8 cellular contexts compared by ENCODE assay signal in the genomic region with DNA sequence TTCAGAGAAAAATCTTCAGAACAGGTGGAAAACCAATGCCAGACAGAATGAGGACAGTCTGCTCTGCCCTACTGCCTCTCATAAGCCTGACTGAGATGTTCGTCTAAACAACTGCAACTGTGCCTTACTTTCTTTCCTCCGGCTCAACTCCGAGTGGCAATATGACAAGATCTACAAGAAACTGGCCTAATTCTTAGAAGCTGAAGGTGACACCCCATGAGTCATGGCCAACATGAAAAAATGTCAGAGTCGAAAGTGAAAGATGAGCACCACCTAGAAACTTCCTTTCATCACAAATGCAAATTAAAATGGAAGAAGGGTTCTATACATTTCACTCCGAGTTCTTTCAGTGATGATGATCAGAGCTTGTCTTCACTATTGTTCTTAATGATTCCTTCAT. TPM values are rescaled to one million over a fixed set of nuclear protein-coding genes. Genes with fewer than 3 reads are reported as not detected.
DNase-seq lines count a peak whose midpoint lies in the region; ATAC-seq, FAIRE-seq and TF ChIP-seq lines count a peak whose summit lies in the region.

No MANE protein-coding gene starts in this region.

- intact Hi-C loops in left colon (cut with DNase I, micrococcal nuclease) = no loop called here

- peak; percentile 52 to 70 for DNase-seq in activated CD4-positive, alpha-beta T cell treated with anti-CD3 and anti-CD28 coated beads, Interleukin-2, amount 50 U/mL, for 48 hours
- DNase-seq in keratinocyte (ENCODE audit: low read depth, low spot score) = no peak
- no peak for DNase-seq in NCI-H510A (lab: John Stamatoyannopoulos, UW)
- no peak for DNase-seq in NCI-H1436 (lab: John Stamatoyannopoulos, UW)
- no peak for DNase-seq in SJCRH30
- no peak for DNase-seq in left colon

- dilution Hi-C loops in keratinocyte (cut with MboI; ENCODE audit: extremely low pct_ligation_motif_present, low sequenced_read_pairs) = loop anchor here (25.0 kb wide), 1 partner anchor 238 kb away; the partner anchor contains the start of genes RNF168 and SMCO1

- no peaks in the 10 kb centered on the region for H3K9me1 ChIP-seq in keratinocyte (ENCODE audit: control insufficient read depth, extremely low read depth, insufficient read depth, low read length)

- no peak overlapping the region for H3K9ac ChIP-seq in keratinocyte (ENCODE audit: control insufficient read depth, extremely low read depth, insufficient read depth, low read length)

- peak overlapping the region; percentile 72 for H3K4me2 ChIP-seq in keratinocyte (ENCODE audit: control insufficient read depth, extremely low read depth, insufficient read depth, low read depth, low read length)

- peak; percentile 84 for ATAC-seq in GM19438 (IDR thresholded peaks at IDR 0.05; ENCODE audit: low read depth, unreplicated experiment)
- ATAC-seq in HG03432 (IDR thresholded peaks at IDR 0.05; ENCODE audit: unreplicated experiment) = peak; percentile 87
- ATAC-seq in left colon = no peak

- H3K4me1 ChIP-seq in keratinocyte (ENCODE audit: control insufficient read depth, extremely low read depth, insufficient read depth, low read length) = peaks cover 22% of the 10 kb centered on the region
- 0 out of 2 replicates have a peak, but pooled peaks cover 2% of the 10 kb centered on the region for H3K4me1 ChIP-seq in SJCRH30

- H3K36me3 ChIP-seq in keratinocyte (ENCODE audit: control insufficient read depth in 2 of 2, extremely low read depth in 1 of 2, insufficient read depth in 2 of 2, low read length in 2 of 2) (peaks cover 18 to 22% of the 10 kb centered on the region in 2 experiments), SJCRH30 (peaks cover 5% of the 10 kb centered on the region; the same call in 1 of the 2 replicates)

- no peak for TF ChIP-seq CTCF in keratinocyte (optimal IDR thresholded peaks at IDR 0.05 in 1 of 3, IDR thresholded peaks at IDR 0.05 in 1 of 3, conservative IDR thresholded peaks at IDR 0.05 in 1 of 3; ENCODE audit: extremely low read depth in 1 of 3, insufficient read depth in 2 of 3, low read length in 3 of 3)

- no peak for FAIRE-seq in keratinocyte (lab: Jason Lieb, UNC)

- no peaks in the 10 kb centered on the region for H4K20me1 ChIP-seq in keratinocyte (ENCODE audit: control insufficient read depth, extremely low read depth, insufficient read depth, low read length)

- H3K4me3 ChIP-seq in keratinocyte (ENCODE audit: control insufficient read depth in 2 of 3, extremely low read depth in 1 of 3, insufficient read depth in 2 of 3, low read depth in 1 of 3, low read length in 3 of 3) = no peak overlapping the region
- H3K4me3 ChIP-seq in SJCRH30 = no peak overlapping the region

- H3K27ac ChIP-seq in keratinocyte (ENCODE audit: control insufficient read depth, insufficient read depth, low read length) (peak overlapping the region; percentile 29), SJCRH30 (no peak overlapping the region)

- no peak overlapping the region for H2AFZ ChIP-seq in keratinocyte (ENCODE audit: control insufficient read depth, low read length)

- no peaks in the 10 kb centered on the region for H3K27me3 ChIP-seq in keratinocyte (ENCODE audit: control insufficient read depth, extremely low read depth, insufficient read depth, low read length)
- H3K27me3 ChIP-seq in SJCRH30 = no peaks in the 10 kb centered on the region

- H3K79me2 ChIP-seq in keratinocyte (ENCODE audit: control insufficient read depth, insufficient read depth, low read length) = peaks cover 74% of the 10 kb centered on the region

- H3K9me3 ChIP-seq in keratinocyte (ENCODE audit: control insufficient read depth, low read depth, low read length) = no peaks in the 10 kb centered on the region
- H3K9me3 ChIP-seq in SJCRH30 (replicated peaks) = no peaks in the 10 kb centered on the region

RNA-seq across cellular contexts. Expression of gene PCYT1A, which starts 12.9 kb away (rescaled TPM):
- 108 to 145 TPM (median 119 TPM) in 3 replicates for polyA plus RNA-seq in keratinocyte
- polyA plus RNA-seq in keratinocyte (2011; ENCODE audit: low read depth) = 72.9 TPM
- 101 and 126 TPM in 2 replicates for polyA plus RNA-seq in keratinocyte (2011; cell fraction: cytosol; rRNA removed)
- 233 and 241 TPM in 2 replicates for polyA plus RNA-seq in keratinocyte (2011; cell fraction: nucleus; rRNA removed)
- 60.2 and 92.5 TPM in 2 replicates for polyA plus RNA-seq in keratinocyte (2012; ENCODE audit: low replicate concordance)
- 216 to 407 TPM (median 290 TPM) in 3 replicates for polyA minus RNA-seq in keratinocyte
- 141 TPM for polyA minus RNA-seq in keratinocyte (2011; cell fraction: cytosol; rRNA and poly(A)+ RNA removed)
- 208 and 271 TPM in 2 replicates for polyA minus RNA-seq in keratinocyte (2011; cell fraction: nucleus; rRNA and poly(A)+ RNA removed)
- 17.7 and 19.6 TPM in 2 replicates for total RNA-seq in SJCRH30 (2014; rRNA removed; shearing (Covaris generic))
- 10 to 100 TPM; 57.7 to 64.6 TPM for total RNA-seq in left colon

RNA-seq across cellular contexts. Expression of gene DYNLT2B, which starts 43.5 kb away (rescaled TPM):
- polyA plus RNA-seq in keratinocyte = 24.5 to 40.0 TPM (median 31.1 TPM) in 3 replicates
- 31.4 TPM for polyA plus RNA-seq in keratinocyte (2011; ENCODE audit: low read depth)
- 29.7 and 35.9 TPM in 2 replicates for polyA plus RNA-seq in keratinocyte (2011; cell fraction: cytosol; rRNA removed)
- 16.5 and 18.7 TPM in 2 replicates for polyA plus RNA-seq in keratinocyte (2011; cell fraction: nucleus; rRNA removed)
- 33.9 and 43.1 TPM in 2 replicates for polyA plus RNA-seq in keratinocyte (2012; ENCODE audit: low replicate concordance)
- 1.9 to 4.8 TPM (median 3.3 TPM) in 3 replicates for polyA minus RNA-seq in keratinocyte
- 10.6 TPM for polyA minus RNA-seq in keratinocyte (2011; cell fraction: cytosol; rRNA and poly(A)+ RNA removed)
- polyA minus RNA-seq in keratinocyte (2011; cell fraction: nucleus; rRNA and poly(A)+ RNA removed) = 3.7 and 6.6 TPM in 2 replicates
- total RNA-seq in SJCRH30 (2014; rRNA removed; shearing (Covaris generic)) = 3.9 and 4.7 TPM in 2 replicates
- total RNA-seq in left colon = 1 to 10 TPM; 1.7 to 2.2 TPM

RNA-seq across cellular contexts. Expression of gene SLC51A, which starts 58.3 kb away (rescaled TPM):
- polyA plus RNA-seq in keratinocyte = not detected in 3 replicates
- not detected for polyA plus RNA-seq in keratinocyte (2011; ENCODE audit: low read depth)
- not detected in 2 replicates for polyA plus RNA-seq in keratinocyte (2011; cell fraction: cytosol; rRNA removed)
- polyA plus RNA-seq in keratinocyte (2011; cell fraction: nucleus; rRNA removed) = not detected in 2 replicates
- polyA plus RNA-seq in keratinocyte (2012; ENCODE audit: low replicate concordance) = 4.2 and 7.6 TPM in 2 replicates
- polyA minus RNA-seq in keratinocyte = not detected in 3 replicates
- polyA minus RNA-seq in keratinocyte (2011; cell fraction: cytosol; rRNA and poly(A)+ RNA removed) = not detected
- not detected in 2 replicates for polyA minus RNA-seq in keratinocyte (2011; cell fraction: nucleus; rRNA and poly(A)+ RNA removed)
- total RNA-seq in SJCRH30 (2014; rRNA removed; shearing (Covaris generic)) = not detected in 2 replicates
- 10 to 100 TPM in 1 of 2 donors, under 1 TPM in 1; 0.46 to 86.3 TPM for total RNA-seq in left colon

Comparison
In these comparisons a context has a peak if more than half of its experiments do, and no peak if none do; other contexts are left out.
1. DNase-seq: peak in activated CD4-positive, alpha-beta T cell treated with anti-CD3 and anti-CD28 coated beads, Interleukin-2, amount 50 U/mL, for 48 hours (2 of 2); none in keratinocyte (single experiment), NCI-H510A (single experiment), NCI-H1436 (single experiment), SJCRH30 (0 of 2) and left colon (0 of 2).